1 cellular context compared by ENCODE assay signal in the genomic region with DNA sequence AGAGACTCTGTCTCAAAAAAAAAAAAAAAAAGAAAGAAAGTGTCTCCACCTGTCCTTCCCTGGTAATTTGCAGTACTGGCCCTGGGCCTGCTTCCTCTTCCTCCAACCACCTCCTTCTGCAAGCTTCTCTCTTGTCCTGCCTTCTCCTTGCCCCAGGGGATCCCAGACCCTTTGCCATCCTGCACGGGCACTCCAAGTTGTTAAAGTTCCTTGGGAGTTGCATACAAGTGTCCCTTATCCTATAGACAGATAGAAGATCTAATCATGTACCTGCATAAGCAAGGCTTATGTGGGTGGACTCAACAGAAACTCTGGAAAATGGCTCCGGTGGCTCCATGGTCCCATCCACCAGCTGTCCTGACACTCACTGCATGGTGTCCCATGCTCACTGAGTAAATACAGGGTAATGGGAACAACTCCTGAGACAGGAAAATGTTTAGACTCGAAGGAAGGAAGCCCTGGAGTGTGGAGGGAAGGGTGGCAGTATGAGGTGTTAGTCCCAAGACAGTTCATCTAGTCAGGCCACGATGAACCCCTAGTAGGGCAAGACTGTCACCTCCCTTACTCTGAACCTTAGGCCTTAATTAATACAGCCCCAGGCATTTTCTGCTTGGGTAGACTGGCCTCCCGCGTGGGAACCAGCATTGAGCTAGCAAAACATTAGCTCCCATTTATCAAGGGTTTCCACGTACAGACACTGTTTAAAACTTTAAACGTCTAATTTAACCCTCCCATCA.
TF ChIP-seq lines count a peak whose summit lies in the region.

No MANE protein-coding gene starts in this region.

TF ChIP-seq in SK-N-SH, 30 proteins besides CTCF, POLR2A, EP300 and RAD21 (continued from another document):
- TF ChIP-seq, protein P1, sequence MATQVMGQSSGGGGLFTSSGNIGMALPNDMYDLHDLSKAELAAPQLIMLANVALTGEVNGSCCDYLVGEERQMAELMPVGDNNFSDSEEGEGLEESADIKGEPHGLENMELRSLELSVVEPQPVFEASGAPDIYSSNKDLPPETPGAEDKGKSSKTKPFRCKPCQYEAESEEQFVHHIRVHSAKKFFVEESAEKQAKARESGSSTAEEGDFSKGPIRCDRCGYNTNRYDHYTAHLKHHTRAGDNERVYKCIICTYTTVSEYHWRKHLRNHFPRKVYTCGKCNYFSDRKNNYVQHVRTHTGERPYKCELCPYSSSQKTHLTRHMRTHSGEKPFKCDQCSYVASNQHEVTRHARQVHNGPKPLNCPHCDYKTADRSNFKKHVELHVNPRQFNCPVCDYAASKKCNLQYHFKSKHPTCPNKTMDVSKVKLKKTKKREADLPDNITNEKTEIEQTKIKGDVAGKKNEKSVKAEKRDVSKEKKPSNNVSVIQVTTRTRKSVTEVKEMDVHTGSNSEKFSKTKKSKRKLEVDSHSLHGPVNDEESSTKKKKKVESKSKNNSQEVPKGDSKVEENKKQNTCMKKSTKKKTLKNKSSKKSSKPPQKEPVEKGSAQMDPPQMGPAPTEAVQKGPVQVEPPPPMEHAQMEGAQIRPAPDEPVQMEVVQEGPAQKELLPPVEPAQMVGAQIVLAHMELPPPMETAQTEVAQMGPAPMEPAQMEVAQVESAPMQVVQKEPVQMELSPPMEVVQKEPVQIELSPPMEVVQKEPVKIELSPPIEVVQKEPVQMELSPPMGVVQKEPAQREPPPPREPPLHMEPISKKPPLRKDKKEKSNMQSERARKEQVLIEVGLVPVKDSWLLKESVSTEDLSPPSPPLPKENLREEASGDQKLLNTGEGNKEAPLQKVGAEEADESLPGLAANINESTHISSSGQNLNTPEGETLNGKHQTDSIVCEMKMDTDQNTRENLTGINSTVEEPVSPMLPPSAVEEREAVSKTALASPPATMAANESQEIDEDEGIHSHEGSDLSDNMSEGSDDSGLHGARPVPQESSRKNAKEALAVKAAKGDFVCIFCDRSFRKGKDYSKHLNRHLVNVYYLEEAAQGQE (IDR thresholded peaks at IDR 0.05; ENCODE audit: low read depth, low read length), result no peak
- TF ChIP-seq, protein P2, sequence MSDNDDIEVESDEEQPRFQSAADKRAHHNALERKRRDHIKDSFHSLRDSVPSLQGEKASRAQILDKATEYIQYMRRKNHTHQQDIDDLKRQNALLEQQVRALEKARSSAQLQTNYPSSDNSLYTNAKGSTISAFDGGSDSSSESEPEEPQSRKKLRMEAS (IDR thresholded peaks at IDR 0.05; ENCODE audit: low read depth), result no peak
- TF ChIP-seq, protein P3, sequence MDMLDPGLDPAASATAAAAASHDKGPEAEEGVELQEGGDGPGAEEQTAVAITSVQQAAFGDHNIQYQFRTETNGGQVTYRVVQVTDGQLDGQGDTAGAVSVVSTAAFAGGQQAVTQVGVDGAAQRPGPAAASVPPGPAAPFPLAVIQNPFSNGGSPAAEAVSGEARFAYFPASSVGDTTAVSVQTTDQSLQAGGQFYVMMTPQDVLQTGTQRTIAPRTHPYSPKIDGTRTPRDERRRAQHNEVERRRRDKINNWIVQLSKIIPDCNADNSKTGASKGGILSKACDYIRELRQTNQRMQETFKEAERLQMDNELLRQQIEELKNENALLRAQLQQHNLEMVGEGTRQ (IDR thresholded peaks at IDR 0.05; ENCODE audit: borderline replicate concordance, low read depth, low read length), result no peak
- no peak for TF ChIP-seq SMC3 (IDR thresholded peaks at IDR 0.05; ENCODE audit: low read depth, low read length)
- no peak for TF ChIP-seq JUND (IDR thresholded peaks at IDR 0.05)
- TF ChIP-seq GABPA (IDR thresholded peaks at IDR 0.05; ENCODE audit: low read depth), result no peak
- TF ChIP-seq, protein P4, sequence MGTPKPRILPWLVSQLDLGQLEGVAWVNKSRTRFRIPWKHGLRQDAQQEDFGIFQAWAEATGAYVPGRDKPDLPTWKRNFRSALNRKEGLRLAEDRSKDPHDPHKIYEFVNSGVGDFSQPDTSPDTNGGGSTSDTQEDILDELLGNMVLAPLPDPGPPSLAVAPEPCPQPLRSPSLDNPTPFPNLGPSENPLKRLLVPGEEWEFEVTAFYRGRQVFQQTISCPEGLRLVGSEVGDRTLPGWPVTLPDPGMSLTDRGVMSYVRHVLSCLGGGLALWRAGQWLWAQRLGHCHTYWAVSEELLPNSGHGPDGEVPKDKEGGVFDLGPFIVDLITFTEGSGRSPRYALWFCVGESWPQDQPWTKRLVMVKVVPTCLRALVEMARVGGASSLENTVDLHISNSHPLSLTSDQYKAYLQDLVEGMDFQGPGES (IDR thresholded peaks at IDR 0.05; ENCODE audit: low read depth, low read length), result no peak
- TF ChIP-seq POLR2AphosphoS5 (IDR thresholded peaks at IDR 0.05; ENCODE audit: low read depth, low read length), result no peak
- no peak for TF ChIP-seq GATA2 (CRISPR knock-in tag; IDR thresholded peaks at IDR 0.05)
- no peak for TF ChIP-seq NRF1 (IDR thresholded peaks at IDR 0.05; ENCODE audit: low read depth, low read length)
- TF ChIP-seq ELF1 (IDR thresholded peaks at IDR 0.05), result no peak
- no peak for TF ChIP-seq EZH2phosphoT487 (IDR thresholded peaks at IDR 0.05; ENCODE audit: borderline replicate concordance, low read depth)
- TF ChIP-seq RXRA (IDR thresholded peaks at IDR 0.05; ENCODE audit: borderline replicate concordance, low read depth), result no peak
- no peak for TF ChIP-seq TCF12 (IDR thresholded peaks at IDR 0.05)
- TF ChIP-seq NFIC (IDR thresholded peaks at IDR 0.05; ENCODE audit: borderline replicate concordance), result no peak
- TF ChIP-seq, protein P5, sequence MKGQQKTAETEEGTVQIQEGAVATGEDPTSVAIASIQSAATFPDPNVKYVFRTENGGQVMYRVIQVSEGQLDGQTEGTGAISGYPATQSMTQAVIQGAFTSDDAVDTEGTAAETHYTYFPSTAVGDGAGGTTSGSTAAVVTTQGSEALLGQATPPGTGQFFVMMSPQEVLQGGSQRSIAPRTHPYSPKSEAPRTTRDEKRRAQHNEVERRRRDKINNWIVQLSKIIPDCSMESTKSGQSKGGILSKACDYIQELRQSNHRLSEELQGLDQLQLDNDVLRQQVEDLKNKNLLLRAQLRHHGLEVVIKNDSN (IDR thresholded peaks at IDR 0.05; ENCODE audit: borderline replicate concordance, low read depth), result no peak
